Comparison of ENCODE assay signal across 8 cellular contexts in the genomic region with DNA sequence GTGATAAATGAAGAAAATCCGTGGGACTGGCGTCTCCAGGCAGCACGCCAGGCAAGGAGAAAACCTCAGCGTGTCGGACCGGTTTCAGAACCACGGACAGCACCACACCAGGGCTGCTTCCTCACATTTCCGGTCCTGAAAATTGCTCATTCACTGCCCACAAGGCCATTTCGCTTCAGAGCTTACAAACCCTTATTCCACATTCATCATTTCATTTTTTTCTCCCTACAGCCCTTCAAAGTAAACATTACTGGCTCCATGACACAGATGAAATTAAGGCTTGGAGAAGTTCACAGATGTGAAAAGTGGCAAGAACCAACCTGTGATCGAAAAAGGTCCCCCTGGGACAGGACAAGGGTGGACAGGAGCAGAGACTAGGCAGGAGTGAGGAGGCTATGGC. TPM values are rescaled to one million over a fixed set of nuclear protein-coding genes. Genes with fewer than 3 reads are reported as not detected.
DNase-seq lines count a peak whose midpoint lies in the region; ATAC-seq and TF ChIP-seq lines count a peak whose summit lies in the region.

No MANE protein-coding gene starts in this region.

- no peak overlapping the region for H3K4me3 Mint-ChIP-seq in activated T-helper 17 cell treated with anti-CD3 and anti-CD28 coated beads, Interleukin-2, amount 50 U/mL, for 72 hours

- peaks cover 0 to 19% (median 14%) of the 10 kb centered on the region in 4 donors for H3K4me1 ChIP-seq in sigmoid colon

- 10 to 12% methylated on average over 10 of the region's 10 CpGs for WGBS in sigmoid colon, 2 donors

- no peak overlapping the region for H3K27ac ChIP-seq in sigmoid colon

- H3K27ac Mint-ChIP-seq in activated T-helper 17 cell treated with anti-CD3 and anti-CD28 coated beads, Interleukin-2, amount 50 U/mL, for 72 hours, result no peak overlapping the region

- peaks cover 13% of the 10 kb centered on the region for H3K4me1 Mint-ChIP-seq in activated T-helper 17 cell treated with anti-CD3 and anti-CD28 coated beads, Interleukin-2, amount 50 U/mL, for 72 hours

- no peak for TF ChIP-seq CTCF in sigmoid colon (IDR thresholded peaks at IDR 0.05)

- H3K9me3 Mint-ChIP-seq in activated T-helper 17 cell treated with anti-CD3 and anti-CD28 coated beads, Interleukin-2, amount 50 U/mL, for 72 hours, result no peaks in the 10 kb centered on the region

- H3K9me3 ChIP-seq in sigmoid colon, result no peaks in the 10 kb centered on the region

- peak; percentile 30 for ATAC-seq in activated T-helper 17 cell treated with anti-CD3 and anti-CD28 coated beads, Interleukin-2, amount 50 U/mL, for 72 hours (replicated peaks)
- ATAC-seq in GM18909 (IDR thresholded peaks at IDR 0.05; ENCODE audit: poor library complexity, unreplicated experiment), result no peak
- no peak for ATAC-seq in GM19324 (IDR thresholded peaks at IDR 0.05; ENCODE audit: low FRiP score, unreplicated experiment)

- H3K4me3 ChIP-seq in skeletal muscle cell (ENCODE audit: low read depth, low read length) (no peak overlapping the region), sigmoid colon (no peak overlapping the region)

- H3K36me3 Mint-ChIP-seq in activated T-helper 17 cell treated with anti-CD3 and anti-CD28 coated beads, Interleukin-2, amount 50 U/mL, for 72 hours (ENCODE audit: low read depth), result peaks cover 7% of the 10 kb centered on the region

- peaks cover 17% of the 10 kb centered on the region for H3K27me3 Mint-ChIP-seq in activated T-helper 17 cell treated with anti-CD3 and anti-CD28 coated beads, Interleukin-2, amount 50 U/mL, for 72 hours

- no peaks in the 10 kb centered on the region for H3K36me3 ChIP-seq in sigmoid colon

- TF ChIP-seq EP300 in sigmoid colon (IDR thresholded peaks at IDR 0.05), result no peak

- DNase-seq in EL (peak; percentile 78), NCI-H1048 (lab: John Stamatoyannopoulos, UW) (peak; percentile 28), head of caudate nucleus (peak in 37 of 42 donors; percentile 23 to 84 (median 54)), skeletal muscle cell (ENCODE audit: low read depth) (peak; percentile 64), sigmoid colon (no peak)

- no peak for TF ChIP-seq POLR2A in sigmoid colon (IDR thresholded peaks at IDR 0.05)

- intact Hi-C loops in head of caudate nucleus (cut with DNase I) (no loop called here), sigmoid colon (cut with DNase I) (no loop called here)

- peaks cover 0 to 57% (median 33%) of the 10 kb centered on the region in 3 donors for H3K27me3 ChIP-seq in sigmoid colon

RNA-seq across cellular contexts. Expression of a gene that starts 1.5 kb away (rescaled TPM):
- total RNA-seq in activated T-helper 17 cell treated with anti-CD3 and anti-CD28 coated beads, Interleukin-2, amount 50 U/mL, for 72 hours, result 1 to 10 TPM; 4.8 to 8.9 TPM
- 1 to 10 TPM in 2 of 4 donors, under 1 TPM in 2; 0.33 to 1.6 (median 0.81) TPM for total RNA-seq in sigmoid colon
- polyA plus RNA-seq in sigmoid colon, result 1 to 10 TPM in 1 of 3 donors, under 1 TPM in 2; 0.60 to 1.4 (median 0.69) TPM

RNA-seq across cellular contexts. Expression of a gene that starts 18.9 kb away (rescaled TPM):
- total RNA-seq in activated T-helper 17 cell treated with anti-CD3 and anti-CD28 coated beads, Interleukin-2, amount 50 U/mL, for 72 hours, result not detected
- total RNA-seq in sigmoid colon, result 1 to 10 TPM in 1 of 4 donors, not detected in 3; 2.2 TPM
- polyA plus RNA-seq in sigmoid colon, result under 1 TPM in 1 of 3 donors, not detected in 2; 0.23 TPM

RNA-seq across cellular contexts. Expression of a gene that starts 19.0 kb away (rescaled TPM):
- total RNA-seq in activated T-helper 17 cell treated with anti-CD3 and anti-CD28 coated beads, Interleukin-2, amount 50 U/mL, for 72 hours, result not detected
- total RNA-seq in sigmoid colon, result under 1 TPM in 1 of 4 donors, not detected in 3; 0.36 TPM
- polyA plus RNA-seq in sigmoid colon, result not detected

RNA-seq across cellular contexts. Expression of a gene that starts 35.8 kb away (rescaled TPM):
- 10 to 100 TPM; 26.7 to 53.0 TPM for total RNA-seq in activated T-helper 17 cell treated with anti-CD3 and anti-CD28 coated beads, Interleukin-2, amount 50 U/mL, for 72 hours
- 10 to 100 TPM in 2 of 4 donors, 1 to 10 TPM in 2; 7.4 to 22.4 (median 9.7) TPM for total RNA-seq in sigmoid colon
- 10 to 100 TPM; 21.7 to 37.7 (median 25.2) TPM for polyA plus RNA-seq in sigmoid colon
